9 cellular contexts compared by ENCODE assay signal in the genomic region with DNA sequence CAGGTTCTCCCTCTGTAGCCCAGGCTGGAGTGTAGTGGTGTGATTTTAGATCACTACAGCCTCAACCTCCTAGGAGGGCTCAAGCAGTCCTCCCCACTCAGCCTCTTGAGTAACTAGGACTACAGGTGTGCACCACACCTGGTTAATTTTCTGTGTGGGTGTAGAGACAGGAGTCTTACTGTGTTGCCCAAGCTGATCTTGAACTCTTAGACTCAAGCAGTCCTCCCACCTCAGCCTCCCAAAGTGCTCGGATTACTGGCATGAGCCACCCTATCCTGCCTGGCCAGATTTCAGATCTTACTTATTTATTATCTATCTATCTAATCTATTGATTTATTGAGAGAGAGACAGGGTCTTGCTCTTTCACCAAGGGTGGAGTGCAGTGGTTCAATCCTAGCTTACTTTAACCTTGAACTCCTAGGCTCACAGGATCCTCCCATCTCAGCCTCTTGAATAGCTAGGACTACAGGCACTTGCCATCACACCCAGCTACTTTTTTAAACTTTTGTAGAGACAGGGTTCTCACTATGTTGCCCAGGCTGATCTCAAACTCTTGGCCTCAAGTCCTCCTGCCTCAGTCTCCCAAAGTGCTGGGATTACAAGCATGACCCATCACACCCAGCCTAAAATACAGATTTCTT.
DNase-seq lines count a peak whose midpoint lies in the region; ATAC-seq, FAIRE-seq and TF ChIP-seq lines count a peak whose summit lies in the region.
"Had no signal": no experiment of that assay in that cellular context is flagged by ENCODE, and none has a peak within 500 bp of the region (broad histone marks: within the 10 kb centered on the region; RNA-seq: fewer than 3 reads in every experiment).

No MANE protein-coding gene starts in this region.

- TF ChIP-seq POLR2A in body of pancreas (IDR thresholded peaks at IDR 0.05) = no peak

- H3K27me3 Mint-ChIP-seq in CD14-positive monocyte (ENCODE audit: low read depth in 3 of 3) = peaks cover 0 to 3% (median 0%) of the 10 kb centered on the region in 3 donors

- H3K4me3 Mint-ChIP-seq in CD14-positive monocyte = no peak overlapping the region

- no peaks in the 10 kb centered on the region for H3K9me3 Mint-ChIP-seq in CD14-positive monocyte

- H3K4me3 ChIP-seq in body of pancreas (no peak overlapping the region), neutrophil (ENCODE audit: low read depth in 1 of 2, low read length in 1 of 2) (no peak overlapping the region), pancreas (no peak overlapping the region)

- no peaks in the 10 kb centered on the region for H3K27me3 ChIP-seq in body of pancreas
- H3K27me3 ChIP-seq in neutrophil = no peaks in the 10 kb centered on the region
- no peaks in the 10 kb centered on the region for H3K27me3 ChIP-seq in pancreas

- H3K9me3 ChIP-seq in body of pancreas (no peaks in the 10 kb centered on the region), neutrophil (no peaks in the 10 kb centered on the region), pancreas (no peaks in the 10 kb centered on the region)

- no peak for DNase-seq in CD14-positive monocyte (ENCODE audit: low spot score)
- DNase-seq in NCI-H69 (lab: John Stamatoyannopoulos, UW) = peak; percentile 33
- no peak for DNase-seq in body of pancreas
- DNase-seq in 8988T = no peak
- no peak for DNase-seq in pancreas
- no peak for DNase-seq in NCI-H446 treated with DMSO at 0.1 percent for 48 hours (lab: John Stamatoyannopoulos, UW)
- DNase-seq: head of caudate nucleus had no signal

- H3K4me1 ChIP-seq in body of pancreas = peaks cover 75% of the 10 kb centered on the region
- H3K4me1 ChIP-seq in neutrophil (ENCODE audit: control insufficient read depth in 1 of 2, insufficient read depth in 1 of 2, low read depth in 1 of 2, low read length in 1 of 2) = peaks cover 12 to 14% of the 10 kb centered on the region in 2 experiments
- peaks cover 14 to 54% (median 36%) of the 10 kb centered on the region in 3 donors for H3K4me1 ChIP-seq in pancreas

- ATAC-seq in body of pancreas (no peak), HG02870 (IDR thresholded peaks at IDR 0.05; ENCODE audit: unreplicated experiment) (no peak), pancreas (no peak)

- no peak for FAIRE-seq in pancreas (lab: Jason Lieb, UNC)

- WGBS in body of pancreas, 2 donors = 68 to 70% methylated on average over 1 of the region's 1 CpG
- WGBS in pancreas, 2 donors = 71 to 75% methylated on average over 1 of the region's 1 CpG

- peak overlapping the region in 6 of 7 donors; percentile 24 to 80 (median 58) for H3K27ac Mint-ChIP-seq in CD14-positive monocyte

- H3K36me3 ChIP-seq in body of pancreas (replicated peaks in 1 of 2; ENCODE audit: insufficient read depth in 1 of 2, low read depth in 2 of 2) (no peaks in the 10 kb centered on the region), neutrophil (peaks cover 69% of the 10 kb centered on the region), pancreas (no peaks in the 10 kb centered on the region)

- intact Hi-C loops in CD14-positive monocyte (cut with micrococcal nuclease) (no loop called here), body of pancreas (cut with DNase I) (no loop called here), pancreas (cut with DNase I) (no loop called here)

- peaks cover 37 to 65% of the 10 kb centered on the region in 2 donors for H3K36me3 Mint-ChIP-seq in CD14-positive monocyte

- peaks cover 45% of the 10 kb centered on the region for H3K4me1 Mint-ChIP-seq in CD14-positive monocyte

- H3K27ac ChIP-seq in body of pancreas = peak overlapping the region in 3 of 4 donors; percentile 84 to 95 (median 85)
- peak overlapping the region; percentile 14 for H3K27ac ChIP-seq in neutrophil
- H3K27ac ChIP-seq in pancreas = peak overlapping the region in 2 of 4 donors; percentile 82 to 83

- TF ChIP-seq CTCF in CD14-positive monocyte (IDR thresholded peaks at IDR 0.05) (no peak), body of pancreas (IDR thresholded peaks at IDR 0.05) (no peak), neutrophil (IDR thresholded peaks at IDR 0.05) (no peak), pancreas (IDR thresholded peaks at IDR 0.05) (no peak)
